Comparison of ENCODE assay signal across 30 cellular contexts in genomic region chr21:38825901-38826300, GRCh38.
"Had no signal": no experiment of that assay in that cellular context is flagged by ENCODE, and none has a peak within 500 bp of the region (broad histone marks: within the 10 kb centered on the region; RNA-seq: fewer than 3 reads in every experiment).

No MANE protein-coding gene starts in this region.

- H3K4me1 ChIP-seq: pancreas had no signal

- H3K27ac Mint-ChIP-seq: effector memory CD8-positive, alpha-beta T cell; memory B cell; mesothelial cell of epicardium; naive B cell; natural killer cell treated with Interleukin-12 subunit alpha and Interleukin-12 subunit beta and Interleukin-15 and Interleukin-18, amount 100 ng/mL, for 72 hours; stimulated activated naive CD8-positive, alpha-beta T cell treated with anti-CD3 and anti-CD28 coated beads, Interleukin-15, amount 100 ng/mL, for 72 hours had no signal

- H3K9me3 Mint-ChIP-seq: effector memory CD8-positive, alpha-beta T cell; memory B cell; natural killer cell treated with Interleukin-12 subunit alpha and Interleukin-12 subunit beta and Interleukin-15 and Interleukin-18, amount 100 ng/mL, for 72 hours; neural crest cell; stimulated activated naive CD8-positive, alpha-beta T cell treated with anti-CD3 and anti-CD28 coated beads, Interleukin-15, amount 100 ng/mL, for 72 hours had no signal

- H3K27me3 ChIP-seq: gastrocnemius medialis, heart left ventricle, hepatocyte, neutrophil, pancreas, suprapubic skin, transverse colon, upper lobe of right lung, uterus had no signal

- H3K36me3 ChIP-seq: uterus had no signal

- H3K4me1 Mint-ChIP-seq: mesothelial cell of epicardium, neural crest cell had no signal

- H3K4me3 ChIP-seq: gastrocnemius medialis, heart left ventricle, hepatocyte, left ventricle myocardium inferior, lower lobe of right lung, mucosa of descending colon, pancreas, smooth muscle cell, suprapubic skin, transverse colon, upper lobe of right lung, uterus had no signal

- ATAC-seq: effector memory CD8-positive, alpha-beta T cell; gastrocnemius medialis; lower lobe of right lung; natural killer cell treated with Interleukin-12 subunit alpha and Interleukin-12 subunit beta and Interleukin-15 and Interleukin-18, amount 100 ng/mL, for 72 hours; pancreas; sciatic nerve; stimulated activated naive CD8-positive, alpha-beta T cell treated with anti-CD3 and anti-CD28 coated beads, Interleukin-15, amount 100 ng/mL, for 72 hours; upper lobe of right lung had no signal

- H3K9me3 ChIP-seq: gastrocnemius medialis, mucosa of descending colon, neutrophil, pancreas, suprapubic skin, transverse colon, upper lobe of right lung, uterus had no signal

- H3K27me3 Mint-ChIP-seq: effector memory CD8-positive, alpha-beta T cell; memory B cell; naive B cell; natural killer cell treated with Interleukin-12 subunit alpha and Interleukin-12 subunit beta and Interleukin-15 and Interleukin-18, amount 100 ng/mL, for 72 hours; stimulated activated naive CD8-positive, alpha-beta T cell treated with anti-CD3 and anti-CD28 coated beads, Interleukin-15, amount 100 ng/mL, for 72 hours had no signal

- DNase-seq: cortex of kidney; effector memory CD8-positive, alpha-beta T cell; foreskin fibroblast; gastrocnemius medialis; heart left ventricle; kidney glomerular epithelial cell; left colon; left ventricle myocardium inferior; lower lobe of right lung; mucosa of descending colon; naive B cell; pancreas; stimulated activated CD4-positive, alpha-beta T cell treated with anti-CD3 and anti-CD28 coated beads, Interleukin-12 subunit alpha, Interleukin-12 subunit beta, amount 100 ng/mL, for 4 hours; stimulated activated CD4-positive, alpha-beta T cell treated with anti-CD3 and anti-CD28 coated beads, Interleukin-1b, Interleukin-23, amount 100 ng/mL, for 48 hours; stimulated activated CD4-positive, alpha-beta T cell treated with anti-CD3 and anti-CD28 coated beads, Interleukin-4, amount 100 ng/mL, for 1 hour; stimulated activated CD8-positive, alpha-beta memory T cell treated with anti-CD3 and anti-CD28 coated beads, Interleukin-4, amount 100 ng/mL, for 48 hours; stimulated activated naive CD4-positive, alpha-beta T cell; stimulated activated naive CD8-positive, alpha-beta T cell treated with anti-CD3 and anti-CD28 coated beads, Interleukin-15, amount 100 ng/mL, for 72 hours; transverse colon; upper lobe of right lung; uterus had no signal

- H3K27ac ChIP-seq: neutrophil, pancreas, suprapubic skin, uterus had no signal

- H3K4me3 Mint-ChIP-seq: effector memory CD8-positive, alpha-beta T cell; memory B cell; mesothelial cell of epicardium; naive B cell; natural killer cell treated with Interleukin-12 subunit alpha and Interleukin-12 subunit beta and Interleukin-15 and Interleukin-18, amount 100 ng/mL, for 72 hours; neural crest cell; stimulated activated naive CD8-positive, alpha-beta T cell treated with anti-CD3 and anti-CD28 coated beads, Interleukin-15, amount 100 ng/mL, for 72 hours had no signal
